Comparison of ENCODE assay signal across 2 cellular contexts in genomic region chr4:123987408-123987807, GRCh38.
TF ChIP-seq lines count a peak whose summit lies in the region.

No MANE protein-coding gene starts in this region.

TF ChIP-seq in SK-N-SH, 30 proteins besides CTCF, POLR2A, EP300 and RAD21 (continued from another document):
- TF ChIP-seq ZBTB33 (IDR thresholded peaks at IDR 0.05; ENCODE audit: borderline replicate concordance, low read depth) (no peak), FOXJ3 (CRISPR knock-in tag; IDR thresholded peaks at IDR 0.05) (no peak), RXRA (IDR thresholded peaks at IDR 0.05; ENCODE audit: borderline replicate concordance, low read depth) (no peak), FOXM1 (IDR thresholded peaks at IDR 0.05; ENCODE audit: low read depth) (no peak), IRF3 (IDR thresholded peaks at IDR 0.05; ENCODE audit: low read depth, low read length) (no peak), PBX3 (IDR thresholded peaks at IDR 0.05) (no peak), ELF1 (IDR thresholded peaks at IDR 0.05) (no peak), MEF2A (IDR thresholded peaks at IDR 0.05; ENCODE audit: borderline replicate concordance, low read depth) (no peak), FOSL2 (IDR thresholded peaks at IDR 0.05; ENCODE audit: borderline replicate concordance, low read depth) (no peak)

TF ChIP-seq in SK-N-SH treated with all-trans-retinoic acid at 6 μM for 48 hours, 23 proteins besides CTCF, POLR2A, EP300 and RAD21 (continued from another document):
- no peak for TF ChIP-seq TSHZ2 (CRISPR knock-in tag; IDR thresholded peaks at IDR 0.05)
- TF ChIP-seq TCF4 (CRISPR knock-in tag; IDR thresholded peaks at IDR 0.05; ENCODE audit: borderline replicate concordance), result no peak
- no peak for TF ChIP-seq TOX (CRISPR knock-in tag; IDR thresholded peaks at IDR 0.05; ENCODE audit: borderline replicate concordance)
- TF ChIP-seq OSR1 (CRISPR knock-in tag; IDR thresholded peaks at IDR 0.05), result no peak
- no peak for TF ChIP-seq PPARA (CRISPR knock-in tag; IDR thresholded peaks at IDR 0.05; ENCODE audit: borderline replicate concordance)
- no peak for TF ChIP-seq CSDC2 (CRISPR knock-in tag; IDR thresholded peaks at IDR 0.05)
- no peak for TF ChIP-seq ZFP30 (CRISPR knock-in tag; IDR thresholded peaks at IDR 0.05)
- TF ChIP-seq PATZ1 (CRISPR knock-in tag; IDR thresholded peaks at IDR 0.05; ENCODE audit: borderline replicate concordance), result no peak
- TF ChIP-seq ZFP3 (CRISPR knock-in tag; IDR thresholded peaks at IDR 0.05), result no peak
- no peak for TF ChIP-seq BACH2 (CRISPR knock-in tag; IDR thresholded peaks at IDR 0.05; ENCODE audit: borderline replicate concordance)
- TF ChIP-seq CSRNP3 (CRISPR knock-in tag; IDR thresholded peaks at IDR 0.05), result no peak
- no peak for TF ChIP-seq ZC3H10 (CRISPR knock-in tag; IDR thresholded peaks at IDR 0.05)
- no peak for TF ChIP-seq SNAI2 (CRISPR knock-in tag; IDR thresholded peaks at IDR 0.05)
- TF ChIP-seq ISL1 (CRISPR knock-in tag; IDR thresholded peaks at IDR 0.05), result no peak
- no peak for TF ChIP-seq POU6F1 (CRISPR knock-in tag; IDR thresholded peaks at IDR 0.05; ENCODE audit: borderline replicate concordance, low read depth)
- no peak for TF ChIP-seq RARB (CRISPR knock-in tag; IDR thresholded peaks at IDR 0.05)
- no peak for TF ChIP-seq GLIS3 (CRISPR knock-in tag; IDR thresholded peaks at IDR 0.05)
- TF ChIP-seq ESRRG (CRISPR knock-in tag; IDR thresholded peaks at IDR 0.05), result no peak
- no peak for TF ChIP-seq ARNTL (CRISPR knock-in tag; IDR thresholded peaks at IDR 0.05; ENCODE audit: borderline replicate concordance, low read depth)
TF ChIP-seq in SK-N-SH treated with all-trans-retinoic acid at 6 μM for 48 hours: peak in this region for 0.
